In genomic region chr10:113957013-113957412, GRCh38 we compare ENCODE assay signal across 10 cellular contexts.
DNase-seq lines count a peak whose midpoint lies in the region; ATAC-seq and TF ChIP-seq lines count a peak whose summit lies in the region.
"Had no signal": no experiment of that assay in that cellular context is flagged by ENCODE, and none has a peak within 500 bp of the region (broad histone marks: within the 10 kb centered on the region; RNA-seq: fewer than 3 reads in every experiment).

No MANE protein-coding gene starts in this region.

- DNase-seq in EL = peak; percentile 75
- DNase-seq in foreskin fibroblast = peak; percentile 67 to 89
- no peak for DNase-seq in sciatic nerve (ENCODE audit: low spot score)
- no peak for DNase-seq in activated CD8-positive, alpha-beta memory T cell treated with anti-CD3 and anti-CD28 coated beads, Interleukin-2, amount 50 U/mL, for 4 hours
- no peak for DNase-seq in mucosa of descending colon
- DNase-seq in NCI-H187 (lab: John Stamatoyannopoulos, UW) = no peak
- DNase-seq: activated CD8-positive, alpha-beta T cell treated with anti-CD3 and anti-CD28 coated beads for 36 hours; GF-D8 had no signal

- H3K36me3 ChIP-seq in mucosa of descending colon (ENCODE audit: low read depth) = no peaks in the 10 kb centered on the region

- H3K4me3 ChIP-seq in foreskin fibroblast (ENCODE audit: low read depth in 1 of 2, low read length in 2 of 2) (no peak overlapping the region), mucosa of descending colon (no peak overlapping the region)

- intact Hi-C loops in sciatic nerve (cut with DNase I) (no loop called here), mucosa of descending colon (cut with DNase I, micrococcal nuclease) (no loop called here)

- H3K4me1 ChIP-seq in mucosa of descending colon (ENCODE audit: low read depth) = peaks cover 32% of the 10 kb centered on the region

- peak overlapping the region; percentile 46 for H3K27ac ChIP-seq in angular gyrus (ENCODE audit: low read depth, low read length)

- no peak for TF ChIP-seq CTCF in foreskin fibroblast (IDR thresholded peaks at IDR 0.05; ENCODE audit: low read depth, low read length)
- no peak for TF ChIP-seq CTCF in mucosa of descending colon (IDR thresholded peaks at IDR 0.05)

- H3K9me3 ChIP-seq in mucosa of descending colon = no peaks in the 10 kb centered on the region

- ATAC-seq in sciatic nerve (peak; percentile 45), mucosa of descending colon (no peak), HG02759 (IDR thresholded peaks at IDR 0.05; ENCODE audit: unreplicated experiment) (no peak)
- ATAC-seq: activated CD8-positive, alpha-beta T cell treated with anti-CD3 and anti-CD28 coated beads for 36 hours had no signal

Comparison
In these comparisons a context has a peak if more than half of its experiments do, and no peak if none do; other contexts are left out.
1. DNase-seq: peak in EL (single experiment) and foreskin fibroblast (2 of 2); none in sciatic nerve (single experiment), activated CD8-positive, alpha-beta memory T cell treated with anti-CD3 and anti-CD28 coated beads, Interleukin-2, amount 50 U/mL, for 4 hours (single experiment), mucosa of descending colon (0 of 3) and NCI-H187 (0 of 2).